ENCODE assay signal across 1 cellular context in genomic region chr19:45878043-45878794, GRCh38.
TF ChIP-seq lines count a peak whose summit lies in the region.

No MANE protein-coding gene starts in this region.

TF ChIP-seq in GM23338, 12 proteins besides CTCF, POLR2A, EP300 and RAD21 (continued from another document):
- TF ChIP-seq, protein P1, sequence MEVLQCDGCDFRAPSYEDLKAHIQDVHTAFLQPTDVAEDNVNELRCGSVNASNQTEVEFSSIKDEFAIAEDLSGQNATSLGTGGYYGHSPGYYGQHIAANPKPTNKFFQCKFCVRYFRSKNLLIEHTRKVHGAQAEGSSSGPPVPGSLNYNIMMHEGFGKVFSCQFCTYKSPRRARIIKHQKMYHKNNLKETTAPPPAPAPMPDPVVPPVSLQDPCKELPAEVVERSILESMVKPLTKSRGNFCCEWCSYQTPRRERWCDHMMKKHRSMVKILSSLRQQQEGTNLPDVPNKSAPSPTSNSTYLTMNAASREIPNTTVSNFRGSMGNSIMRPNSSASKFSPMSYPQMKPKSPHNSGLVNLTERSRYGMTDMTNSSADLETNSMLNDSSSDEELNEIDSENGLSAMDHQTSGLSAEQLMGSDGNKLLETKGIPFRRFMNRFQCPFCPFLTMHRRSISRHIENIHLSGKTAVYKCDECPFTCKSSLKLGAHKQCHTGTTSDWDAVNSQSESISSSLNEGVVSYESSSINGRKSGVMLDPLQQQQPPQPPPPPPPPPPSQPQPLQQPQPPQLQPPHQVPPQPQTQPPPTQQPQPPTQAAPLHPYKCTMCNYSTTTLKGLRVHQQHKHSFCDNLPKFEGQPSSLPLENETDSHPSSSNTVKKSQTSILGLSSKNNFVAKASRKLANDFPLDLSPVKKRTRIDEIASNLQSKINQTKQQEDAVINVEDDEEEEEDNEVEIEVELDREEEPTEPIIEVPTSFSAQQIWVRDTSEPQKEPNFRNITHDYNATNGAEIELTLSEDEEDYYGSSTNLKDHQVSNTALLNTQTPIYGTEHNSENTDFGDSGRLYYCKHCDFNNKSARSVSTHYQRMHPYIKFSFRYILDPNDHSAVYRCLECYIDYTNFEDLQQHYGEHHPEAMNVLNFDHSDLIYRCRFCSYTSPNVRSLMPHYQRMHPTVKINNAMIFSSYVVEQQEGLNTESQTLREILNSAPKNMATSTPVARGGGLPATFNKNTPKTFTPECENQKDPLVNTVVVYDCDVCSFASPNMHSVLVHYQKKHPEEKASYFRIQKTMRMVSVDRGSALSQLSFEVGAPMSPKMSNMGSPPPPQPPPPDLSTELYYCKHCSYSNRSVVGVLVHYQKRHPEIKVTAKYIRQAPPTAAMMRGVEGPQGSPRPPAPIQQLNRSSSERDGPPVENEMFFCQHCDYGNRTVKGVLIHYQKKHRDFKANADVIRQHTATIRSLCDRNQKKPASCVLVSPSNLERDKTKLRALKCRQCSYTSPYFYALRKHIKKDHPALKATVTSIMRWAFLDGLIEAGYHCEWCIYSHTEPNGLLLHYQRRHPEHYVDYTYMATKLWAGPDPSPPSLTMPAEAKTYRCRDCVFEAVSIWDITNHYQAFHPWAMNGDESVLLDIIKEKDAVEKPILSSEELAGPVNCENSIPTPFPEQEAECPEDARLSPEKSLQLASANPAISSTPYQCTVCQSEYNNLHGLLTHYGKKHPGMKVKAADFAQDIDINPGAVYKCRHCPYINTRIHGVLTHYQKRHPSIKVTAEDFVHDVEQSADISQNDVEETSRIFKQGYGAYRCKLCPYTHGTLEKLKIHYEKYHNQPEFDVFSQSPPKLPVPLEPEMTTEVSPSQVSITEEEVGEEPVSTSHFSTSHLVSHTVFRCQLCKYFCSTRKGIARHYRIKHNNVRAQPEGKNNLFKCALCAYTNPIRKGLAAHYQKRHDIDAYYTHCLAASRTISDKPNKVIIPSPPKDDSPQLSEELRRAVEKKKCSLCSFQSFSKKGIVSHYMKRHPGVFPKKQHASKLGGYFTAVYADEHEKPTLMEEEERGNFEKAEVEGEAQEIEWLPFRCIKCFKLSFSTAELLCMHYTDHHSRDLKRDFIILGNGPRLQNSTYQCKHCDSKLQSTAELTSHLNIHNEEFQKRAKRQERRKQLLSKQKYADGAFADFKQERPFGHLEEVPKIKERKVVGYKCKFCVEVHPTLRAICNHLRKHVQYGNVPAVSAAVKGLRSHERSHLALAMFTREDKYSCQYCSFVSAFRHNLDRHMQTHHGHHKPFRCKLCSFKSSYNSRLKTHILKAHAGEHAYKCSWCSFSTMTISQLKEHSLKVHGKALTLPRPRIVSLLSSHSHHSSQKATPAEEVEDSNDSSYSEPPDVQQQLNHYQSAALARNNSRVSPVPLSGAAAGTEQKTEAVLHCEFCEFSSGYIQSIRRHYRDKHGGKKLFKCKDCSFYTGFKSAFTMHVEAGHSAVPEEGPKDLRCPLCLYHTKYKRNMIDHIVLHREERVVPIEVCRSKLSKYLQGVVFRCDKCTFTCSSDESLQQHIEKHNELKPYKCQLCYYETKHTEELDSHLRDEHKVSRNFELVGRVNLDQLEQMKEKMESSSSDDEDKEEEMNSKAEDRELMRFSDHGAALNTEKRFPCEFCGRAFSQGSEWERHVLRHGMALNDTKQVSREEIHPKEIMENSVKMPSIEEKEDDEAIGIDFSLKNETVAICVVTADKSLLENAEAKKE (CRISPR knock-in tag; IDR thresholded peaks at IDR 0.05): no peak
- no peak for TF ChIP-seq EZH2phosphoT487 (IDR thresholded peaks at IDR 0.05; ENCODE audit: unreplicated experiment)
- no peak for TF ChIP-seq NANOG (IDR thresholded peaks at IDR 0.05; ENCODE audit: borderline replicate concordance)
- TF ChIP-seq, protein P2, sequence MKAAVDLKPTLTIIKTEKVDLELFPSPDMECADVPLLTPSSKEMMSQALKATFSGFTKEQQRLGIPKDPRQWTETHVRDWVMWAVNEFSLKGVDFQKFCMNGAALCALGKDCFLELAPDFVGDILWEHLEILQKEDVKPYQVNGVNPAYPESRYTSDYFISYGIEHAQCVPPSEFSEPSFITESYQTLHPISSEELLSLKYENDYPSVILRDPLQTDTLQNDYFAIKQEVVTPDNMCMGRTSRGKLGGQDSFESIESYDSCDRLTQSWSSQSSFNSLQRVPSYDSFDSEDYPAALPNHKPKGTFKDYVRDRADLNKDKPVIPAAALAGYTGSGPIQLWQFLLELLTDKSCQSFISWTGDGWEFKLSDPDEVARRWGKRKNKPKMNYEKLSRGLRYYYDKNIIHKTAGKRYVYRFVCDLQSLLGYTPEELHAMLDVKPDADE (IDR thresholded peaks at IDR 0.05): no peak
- TF ChIP-seq ZNF114 (CRISPR knock-in tag; IDR thresholded peaks at IDR 0.05): no peak
- no peak for TF ChIP-seq EZH2 (IDR thresholded peaks at IDR 0.05; ENCODE audit: low read depth, unreplicated experiment)
- no peak for TF ChIP-seq ZNF331 (CRISPR knock-in tag; IDR thresholded peaks at IDR 0.05; ENCODE audit: low read depth)
